Comparison of ENCODE assay signal across 8 cellular contexts in genomic region chr3:9302425-9303181, GRCh38. TPM values are rescaled to one million over a fixed set of nuclear protein-coding genes. Genes with fewer than 3 reads are reported as not detected.
DNase-seq lines count a peak whose midpoint lies in the region; ATAC-seq and TF ChIP-seq lines count a peak whose summit lies in the region.

No MANE protein-coding gene starts in this region.

- no peak overlapping the region for H3K27ac ChIP-seq in suprapubic skin

- no peak for TF ChIP-seq EP300 in suprapubic skin (IDR thresholded peaks at IDR 0.05)

- H3K4me3 ChIP-seq in LNCaP clone FGC (ENCODE audit: low read depth, low read length) (no peak overlapping the region), suprapubic skin (peak overlapping the region; percentile 36)

- no peaks in the 10 kb centered on the region for H3K27me3 ChIP-seq in suprapubic skin

- CTCF ChIA-PET in activated naive CD4-positive, alpha-beta T cell treated with anti-CD3 and anti-CD28 coated beads for 36 hours (lab: Charles Lee) = interaction anchor here (0.6 to 6.4 kb wide), 36 partner anchors 8 to 420 kb away, joined by 3 to 85 read pairs (median 4); partner anchors contain the start of genes RAD18 and SRGAP3

- H3K9me3 Mint-ChIP-seq in activated naive CD4-positive, alpha-beta T cell treated with anti-CD3 and anti-CD28 coated beads for 36 hours = no peaks in the 10 kb centered on the region

- 20% methylated on average over 21 of the region's 24 CpGs for WGBS in suprapubic skin

- peaks cover 7% of the 10 kb centered on the region for H3K4me1 ChIP-seq in suprapubic skin

- in situ Hi-C loops in SK-MEL-5 (cut with HindIII; ENCODE audit: low pct_unique_long_range_greater_than_20kb, low sequenced_read_pairs) = loop anchor here (25.0 kb wide), 1 partner anchor 315 kb away; no protein-coding TSS in a partner anchor

- intact Hi-C loops in activated naive CD4-positive, alpha-beta T cell treated with anti-CD3 and anti-CD28 coated beads for 36 hours (cut with micrococcal nuclease) = loop anchor here (1.0 to 5.0 kb wide), 8 partner anchors 78 to 533 kb away; partner anchors contain the start of gene OXTR

- no peaks in the 10 kb centered on the region for H3K9me3 ChIP-seq in suprapubic skin

- H3K27ac Mint-ChIP-seq in activated naive CD4-positive, alpha-beta T cell treated with anti-CD3 and anti-CD28 coated beads for 36 hours = no peak overlapping the region

- H3K36me3 Mint-ChIP-seq in activated naive CD4-positive, alpha-beta T cell treated with anti-CD3 and anti-CD28 coated beads for 36 hours (ENCODE audit: low read depth) = no peaks in the 10 kb centered on the region

- no peaks in the 10 kb centered on the region for H3K36me3 ChIP-seq in suprapubic skin

- DNase-seq in DMS 273 treated with DMSO at 0.1 percent for 48 hours (lab: John Stamatoyannopoulos, UW) = peak; percentile 65
- peak; percentile 41 for DNase-seq in LNCaP clone FGC (ENCODE audit: low read depth)
- peak; percentile 78 for DNase-seq in SK-MEL-5 (ENCODE audit: low read depth, low spot score)
- peak; percentile 81 for DNase-seq in activated naive CD4-positive, alpha-beta T cell treated with anti-CD3 and anti-CD28 coated beads for 36 hours
- DNase-seq in germinal center (ENCODE audit: low spot score) = peak; percentile 84
- peak in 53 of 56 donors; percentile 17 to 90 (median 67) for DNase-seq in nucleus accumbens (lab: John Stamatoyannopoulos, UW)
- peak; percentile 80 to 84 for DNase-seq in suprapubic skin (ENCODE audit: low spot score in 2 of 2)

- no peak overlapping the region for H3K4me3 Mint-ChIP-seq in activated naive CD4-positive, alpha-beta T cell treated with anti-CD3 and anti-CD28 coated beads for 36 hours

- peaks cover 4% of the 10 kb centered on the region for H3K27me3 Mint-ChIP-seq in activated naive CD4-positive, alpha-beta T cell treated with anti-CD3 and anti-CD28 coated beads for 36 hours (ENCODE audit: low read depth)

- H3K4me1 Mint-ChIP-seq in activated naive CD4-positive, alpha-beta T cell treated with anti-CD3 and anti-CD28 coated beads for 36 hours (ENCODE audit: low read depth) = peaks cover 16% of the 10 kb centered on the region

- peak; percentile 86 for TF ChIP-seq CTCF in LNCaP clone FGC (IDR thresholded peaks at IDR 0.05; ENCODE audit: control insufficient read depth, extremely low read depth, insufficient read depth)
- peak; percentile 86 to 92 for TF ChIP-seq CTCF in suprapubic skin (IDR thresholded peaks at IDR 0.05)

- TF ChIP-seq POLR2A in suprapubic skin (IDR thresholded peaks at IDR 0.05) = no peak

- peak; percentile 93 for ATAC-seq in GM21619 (IDR thresholded peaks at IDR 0.05; ENCODE audit: unreplicated experiment)

RNA-seq across cellular contexts. Expression of gene SRGAP3, which starts 53.2 kb away (rescaled TPM):
- 2.1 and 3.0 TPM in 2 replicates for total RNA-seq in SK-MEL-5 (2014; rRNA removed; shearing (Covaris generic))
- 3.2 and 4.4 TPM in 2 replicates for polyA plus RNA-seq in SK-MEL-5 (2015; cell fraction: cytosol; rRNA removed)
- polyA plus RNA-seq in SK-MEL-5 (2015; cell fraction: nucleus; rRNA removed) = 2.3 and 4.7 TPM in 2 replicates
- 1 to 10 TPM; 2.4 to 2.5 TPM for total RNA-seq in activated naive CD4-positive, alpha-beta T cell treated with anti-CD3 and anti-CD28 coated beads for 36 hours
- total RNA-seq in suprapubic skin = 10 to 100 TPM; 13.1 to 84.9 (median 27.4) TPM
